In genomic region chr5:1881731-1882336, GRCh38 we compare ENCODE assay signal across 16 cellular contexts. TPM values are rescaled to one million over a fixed set of nuclear protein-coding genes. Genes with fewer than 3 reads are reported as not detected.
A peak's percentile ranks its signal among the peaks of the same experiment; 100 is the strongest.
DNase-seq lines count a peak whose midpoint lies in the region; ATAC-seq and TF ChIP-seq lines count a peak whose summit lies in the region.
"Had no signal": no experiment of that assay in that cellular context is flagged by ENCODE, and none has a peak within 500 bp of the region (broad histone marks: within the 10 kb centered on the region; RNA-seq: fewer than 3 reads in every experiment).

No MANE protein-coding gene starts in this region.

- no peak overlapping the region for H4K91ac ChIP-seq in neuronal stem cell (ENCODE audit: low read depth, low read length, poor library complexity)

- peaks cover 4% of the 10 kb centered on the region for H3K27me3 ChIP-seq in foreskin keratinocyte
- H3K27me3 ChIP-seq in neuronal stem cell (ENCODE audit: control insufficient read depth in 3 of 3, insufficient read depth in 3 of 3, low read depth in 1 of 3, low read length in 3 of 3) = peaks cover 91 to 99% (median 94%) of the 10 kb centered on the region in 3 experiments
- peaks cover 0 to 82% of the 10 kb centered on the region in 2 donors for H3K27me3 ChIP-seq in Peyer's patch
- peaks cover 2% of the 10 kb centered on the region for H3K27me3 ChIP-seq in ovary

- no peak overlapping the region for H3K9ac ChIP-seq in neuronal stem cell (ENCODE audit: low read depth, low read length, poor library complexity)

- H3K4ac ChIP-seq in neuronal stem cell (ENCODE audit: low read length) = no peak overlapping the region

- no peak overlapping the region for H2BK120ac ChIP-seq in neuronal stem cell (ENCODE audit: low read depth, low read length)

- WGBS in neuronal stem cell (ENCODE audit: extremely low coverage in 2 of 2, insufficient read length in 2 of 2, insufficient replicate concordance in 1 of 2), 2 donors = no CpG with 5 or more reads among the region's 59 CpGs
- whole genome bisulfite sequencing in ovary, 3 donors = 4 to 6% (median 4%) methylated on average over 49 to 59 of the region's 59 CpGs

- ATAC-seq in foreskin keratinocyte (no peak), GM21529 (IDR thresholded peaks at IDR 0.05; ENCODE audit: unreplicated experiment) (no peak), HG03354 (IDR thresholded peaks at IDR 0.05; ENCODE audit: poor library complexity, severe bottlenecking, unreplicated experiment) (no peak)

- no peak for TF ChIP-seq CTCF in LNCaP clone FGC (IDR thresholded peaks at IDR 0.05; ENCODE audit: control insufficient read depth, extremely low read depth, insufficient read depth)
- no peak for TF ChIP-seq CTCF in foreskin keratinocyte (conservative IDR thresholded peaks at IDR 0.05)
- no peak for TF ChIP-seq CTCF in Peyer's patch (IDR thresholded peaks at IDR 0.05)
- TF ChIP-seq CTCF in ovary (IDR thresholded peaks at IDR 0.05) = no peak

- H3K4me3 ChIP-seq in LNCaP clone FGC (ENCODE audit: low read depth, low read length) (peak overlapping the region; percentile 75), neuronal stem cell (ENCODE audit: low read length in 2 of 2) (peak overlapping the region in 1 of 2 donors; percentile 6), Peyer's patch (no peak overlapping the region), ovary (no peak overlapping the region)

- H3K14ac ChIP-seq in neuronal stem cell (ENCODE audit: low read length) = no peak overlapping the region

- H2AK5ac ChIP-seq in neuronal stem cell (ENCODE audit: low read depth, low read length) = no peak overlapping the region

- H3K36me3 ChIP-seq in neuronal stem cell (replicated peaks in 1 of 2; ENCODE audit: control insufficient read depth in 2 of 2, insufficient read depth in 2 of 2, low read length in 2 of 2) (peaks cover 0 to 10% of the 10 kb centered on the region in 2 donors), Peyer's patch (no peaks in the 10 kb centered on the region), ovary (no peaks in the 10 kb centered on the region)

- DNase-seq in ELF-1 (ENCODE audit: low read depth, low spot score) (peak; percentile 58), LNCaP clone FGC (ENCODE audit: low read depth) (no peak), foreskin keratinocyte (no peak), neuronal stem cell (ENCODE audit: low spot score) (no peak), Peyer's patch (no peak), ovary (no peak)
- DNase-seq: activated CD4-positive, alpha-beta T cell treated with anti-CD3 and anti-CD28 coated beads, Interleukin-2, amount 10 ng/mL, durations not matched to agents 7 days and 5 days; immature natural killer cell; midbrain; NCI-H187; RPMI8226; T-helper 2 cell had no signal

- peak overlapping the region; percentile 89 for H2AFZ ChIP-seq in neuronal stem cell (ENCODE audit: low read length)

- H3K23ac ChIP-seq in neuronal stem cell (ENCODE audit: low read depth, low read length, poor library complexity) = no peak overlapping the region

- H2BK5ac ChIP-seq in neuronal stem cell (ENCODE audit: low read length) = no peak overlapping the region

- H2BK12ac ChIP-seq in neuronal stem cell (ENCODE audit: low read length) = peak overlapping the region; percentile 41

- H3K27ac ChIP-seq in foreskin keratinocyte = peak overlapping the region; percentile 97
- H3K27ac ChIP-seq in neuronal stem cell (replicated peaks; ENCODE audit: low read length) = no peak overlapping the region
- H3K27ac ChIP-seq in Peyer's patch = no peak overlapping the region
- H3K27ac ChIP-seq in ovary = no peak overlapping the region

- TF ChIP-seq EP300 in ovary (IDR thresholded peaks at IDR 0.05) = no peak

- peak overlapping the region; percentile 18 for H3K4me2 ChIP-seq in neuronal stem cell (ENCODE audit: insufficient read depth, low read length, poor library complexity, severe bottlenecking)

- H3K18ac ChIP-seq in neuronal stem cell (ENCODE audit: low read length) = peak overlapping the region; percentile 38

- no peak overlapping the region for H4K8ac ChIP-seq in neuronal stem cell (ENCODE audit: low read depth, low read length)

- H3K79me1 ChIP-seq in neuronal stem cell (ENCODE audit: low read depth, low read length) = peaks cover 2% of the 10 kb centered on the region

- intact Hi-C loops in ovary (cut with DNase I) = no loop called here

- TF ChIP-seq POLR2A in Peyer's patch (IDR thresholded peaks at IDR 0.05) (no peak), ovary (IDR thresholded peaks at IDR 0.05) (no peak)

- no peaks in the 10 kb centered on the region for H3K4me1 ChIP-seq in foreskin keratinocyte
- peaks cover 2 to 23% of the 10 kb centered on the region in 2 donors for H3K4me1 ChIP-seq in neuronal stem cell (ENCODE audit: control insufficient read depth in 2 of 2, insufficient read depth in 1 of 2, low read depth in 1 of 2, low read length in 2 of 2)
- H3K4me1 ChIP-seq in Peyer's patch = peaks cover 0 to 25% (median 4%) of the 10 kb centered on the region in 4 donors
- H3K4me1 ChIP-seq in ovary (ENCODE audit: insufficient read depth) = peaks cover 4% of the 10 kb centered on the region

- H2BK15ac ChIP-seq in neuronal stem cell (ENCODE audit: low read length) = peak overlapping the region; percentile 49

- peaks cover 2 to 12% of the 10 kb centered on the region in 2 donors for H3K9me3 ChIP-seq in neuronal stem cell (replicated peaks in 1 of 2; ENCODE audit: control insufficient read depth in 2 of 2, insufficient read depth in 1 of 2, low read depth in 1 of 2, low read length in 2 of 2)
- H3K9me3 ChIP-seq in Peyer's patch = peaks cover 0 to 4% (median 0%) of the 10 kb centered on the region in 4 donors
- H3K9me3 ChIP-seq in ovary = peaks cover 0 to 4% of the 10 kb centered on the region in 2 donors

RNA-seq across cellular contexts. Expression of gene IRX4, which starts 0.9 kb away (rescaled TPM):
- total RNA-seq in foreskin keratinocyte (20.3 and 26.4 TPM in 2 replicates), Peyer's patch (not detected), ovary (under 1 TPM in 1 of 7 donors, not detected in 6; 0.23 TPM)
- polyA plus RNA-seq in foreskin keratinocyte (22.0 and 32.8 TPM in 2 replicates), ovary (not detected)
- not detected for polyA plus RNA-seq in neuronal stem cell (2013, experiment 1 of 2)
- 0.01 TPM for polyA plus RNA-seq in neuronal stem cell (2013, experiment 2 of 2)
- total RNA-seq: activated CD4-positive, alpha-beta T cell treated with anti-CD3 and anti-CD28 coated beads, Interleukin-2, amount 10 ng/mL, durations not matched to agents 7 days and 5 days; temporal lobe had no signal
- polyA plus RNA-seq: CD14-positive monocyte, immature natural killer cell had no signal

Comparison
In these comparisons a context has a peak if more than half of its experiments do, and no peak if none do; other contexts are left out.
1. RNA of gene IRX4, which starts 0.9 kb away (total RNA-seq): 20.3 to 26.4 TPM in foreskin keratinocyte; not detected in Peyer's patch and 0.23 TPM in ovary; every median in the first group is over 10 times any median in the second.